25 cellular contexts compared by ENCODE assay signal in genomic region chr1:190602325-190602724, GRCh38.
"Had no signal": no experiment of that assay in that cellular context is flagged by ENCODE, and none has a peak within 500 bp of the region (broad histone marks: within the 10 kb centered on the region; RNA-seq: fewer than 3 reads in every experiment).

No MANE protein-coding gene starts in this region.

- H3K9ac ChIP-seq: parathyroid adenoma had no signal

- H3K79me2 ChIP-seq: hepatocyte, parathyroid adenoma had no signal

- H3K4me3 ChIP-seq: dorsolateral prefrontal cortex, gastrocnemius medialis, heart left ventricle, hepatocyte, left lung, mucosa of descending colon, right lobe of liver, smooth muscle cell, thoracic aorta, tibial nerve, upper lobe of left lung had no signal

- H3K4me1 ChIP-seq: gastrocnemius medialis, heart left ventricle, left lung, parathyroid adenoma, right lobe of liver, tibial nerve, upper lobe of left lung had no signal

- H3K27me3 ChIP-seq: dorsolateral prefrontal cortex, gastrocnemius medialis, heart left ventricle, hepatocyte, left lung, right lobe of liver, tibial nerve, upper lobe of left lung had no signal

- H2AFZ ChIP-seq: hepatocyte, parathyroid adenoma had no signal

- FAIRE-seq: urothelium cell line had no signal

- ATAC-seq: esophagus mucosa; gastrocnemius medialis; heart left ventricle; left cardiac atrium; left lung; mucosa of descending colon; natural killer cell treated with Interleukin-12 subunit alpha and Interleukin-12 subunit beta and Interleukin-15 and Interleukin-18, amount 100 ng/mL, for 72 hours; right lobe of liver; stimulated activated memory B cell treated with anti-CD40 and anti-IgM and Interleukin-4, amounts not matched to agents 10 μg/mL and 1 μg/mL and 100 μg/mL, for 72 hours had no signal

- DNase-seq: dorsolateral prefrontal cortex; effector CD4-positive, alpha-beta T cell; foreskin fibroblast; gastrocnemius medialis; heart left ventricle; kidney; left cardiac atrium; left lung; mesenchymal stem cell; mucosa of descending colon; naive B cell; right lobe of liver; stimulated activated CD4-positive, alpha-beta T cell treated with anti-CD3 and anti-CD28 coated beads, Interleukin-12 subunit alpha, Interleukin-12 subunit beta, amount 100 ng/mL, for 4 hours; stimulated activated CD4-positive, alpha-beta T cell treated with anti-CD3 and anti-CD28 coated beads, Interleukin-1b, Interleukin-23, amount 100 ng/mL, for 48 hours; stimulated activated CD4-positive, alpha-beta T cell treated with anti-CD3 and anti-CD28 coated beads, Interleukin-4, amount 100 ng/mL, for 24 hours; upper lobe of left lung had no signal

- H3K27ac ChIP-seq: dorsolateral prefrontal cortex, gastrocnemius medialis, heart left ventricle, hepatocyte, left lung, parathyroid adenoma, right lobe of liver, thoracic aorta, tibial nerve, upper lobe of left lung had no signal

- H3K36me3 ChIP-seq: gastrocnemius medialis, heart left ventricle, left lung, right lobe of liver, thoracic aorta, tibial nerve, upper lobe of left lung had no signal

- H3K4me2 ChIP-seq: hepatocyte, smooth muscle cell had no signal

- H3K9me3 ChIP-seq: gastrocnemius medialis, heart left ventricle, left lung, mucosa of descending colon, right lobe of liver, thoracic aorta, tibial nerve, upper lobe of left lung had no signal
